Comparison of ENCODE assay signal across 7 cellular contexts in genomic region chr19:1070931-1071791, GRCh38. TPM values are rescaled to one million over a fixed set of nuclear protein-coding genes. Genes with fewer than 3 reads are reported as not detected.
DNase-seq lines count a peak whose midpoint lies in the region.
"Had no signal": no experiment of that assay in that cellular context is flagged by ENCODE, and none has a peak within 500 bp of the region (broad histone marks: within the 10 kb centered on the region; RNA-seq: fewer than 3 reads in every experiment).

No MANE protein-coding gene starts in this region.

- H3K27me3 Mint-ChIP-seq in activated CD4-positive, alpha-beta memory T cell treated with anti-CD3 and anti-CD28 coated beads, Interleukin-2, amount 10 ng/mL, durations not matched to agents 7 days and 5 days = no peaks in the 10 kb centered on the region

- peak overlapping the region; percentile 71 for H3K27ac Mint-ChIP-seq in activated CD4-positive, alpha-beta memory T cell treated with anti-CD3 and anti-CD28 coated beads, Interleukin-2, amount 10 ng/mL, durations not matched to agents 7 days and 5 days

- peaks cover 59% of the 10 kb centered on the region for H3K36me3 Mint-ChIP-seq in activated CD4-positive, alpha-beta memory T cell treated with anti-CD3 and anti-CD28 coated beads, Interleukin-2, amount 10 ng/mL, durations not matched to agents 7 days and 5 days (ENCODE audit: low read depth)

- H3K9me3 Mint-ChIP-seq in activated CD4-positive, alpha-beta memory T cell treated with anti-CD3 and anti-CD28 coated beads, Interleukin-2, amount 10 ng/mL, durations not matched to agents 7 days and 5 days = no peaks in the 10 kb centered on the region

- POLR2A ChIA-PET in activated CD4-positive, alpha-beta memory T cell treated with anti-CD3 and anti-CD28 coated beads, Interleukin-2, amount 10 ng/mL, durations not matched to agents 7 days and 5 days (lab: Charles Lee) = interaction anchor here (0.7 to 13.7 kb wide), 5 partner anchors 8 to 43 kb away, joined by 3 to 186 read pairs (median 3); partner anchors contain the start of gene POLR2E

- peaks cover 55% of the 10 kb centered on the region for H3K4me1 Mint-ChIP-seq in activated CD4-positive, alpha-beta memory T cell treated with anti-CD3 and anti-CD28 coated beads, Interleukin-2, amount 10 ng/mL, durations not matched to agents 7 days and 5 days

- peak overlapping the region; percentile 61 for H3K4me3 Mint-ChIP-seq in activated CD4-positive, alpha-beta memory T cell treated with anti-CD3 and anti-CD28 coated beads, Interleukin-2, amount 10 ng/mL, durations not matched to agents 7 days and 5 days

- intact Hi-C loops in posterior vena cava (cut with DNase I) = loop anchor here in 1 of 2 donors (1.0 kb wide), 1 partner anchor 24 kb away; the partner anchor contains the start of gene POLR2E

- CTCF ChIA-PET in activated CD4-positive, alpha-beta memory T cell treated with anti-CD3 and anti-CD28 coated beads, Interleukin-2, amount 10 ng/mL, durations not matched to agents 7 days and 5 days (lab: Charles Lee) = no interaction called here

- DNase-seq in D341Med (ENCODE audit: low spot score) (peak; percentile 74), left kidney (ENCODE audit: low read depth, low spot score) (peak; percentile 51), posterior vena cava (ENCODE audit: low spot score) (no peak), NCI-H1092 (lab: John Stamatoyannopoulos, UW) (no peak), COR-L47 (lab: John Stamatoyannopoulos, UW) (no peak)
- no peak for DNase-seq in activated CD4-positive, alpha-beta memory T cell treated with anti-CD3 and anti-CD28 coated beads, Interleukin-2, amount 10 ng/mL, durations not matched to agents 7 days and 5 days
- DNase-seq: colonic mucosa had no signal

RNA-seq across cellular contexts. Expression of gene ARHGAP45, which starts 4.2 kb away (rescaled TPM):
- total RNA-seq in activated CD4-positive, alpha-beta memory T cell treated with anti-CD3 and anti-CD28 coated beads, Interleukin-2, amount 10 ng/mL, durations not matched to agents 7 days and 5 days = 100 to 1,000 TPM; 419 to 437 TPM
- total RNA-seq in posterior vena cava = 10 to 100 TPM in 1 of 2 donors, 1 to 10 TPM in 1; 10.0 to 26.8 TPM

RNA-seq across cellular contexts. Expression of gene POLR2E, which starts 24.0 kb away (rescaled TPM):
- 100 to 1,000 TPM; 116 to 120 TPM for total RNA-seq in activated CD4-positive, alpha-beta memory T cell treated with anti-CD3 and anti-CD28 coated beads, Interleukin-2, amount 10 ng/mL, durations not matched to agents 7 days and 5 days
- total RNA-seq in posterior vena cava = 100 to 1,000 TPM in 1 of 2 donors, 10 to 100 TPM in 1; 89.9 to 105 TPM

RNA-seq across cellular contexts. Expression of gene ABCA7, which starts 31.3 kb away (rescaled TPM):
- total RNA-seq in activated CD4-positive, alpha-beta memory T cell treated with anti-CD3 and anti-CD28 coated beads, Interleukin-2, amount 10 ng/mL, durations not matched to agents 7 days and 5 days = 10 to 100 TPM; 92.7 to 95.1 TPM
- total RNA-seq in posterior vena cava = 1 to 10 TPM; 4.0 to 4.4 TPM

RNA-seq across cellular contexts. Expression of gene GPX4, which starts 32.6 kb away (rescaled TPM):
- 100 to 1,000 TPM; 141 to 148 TPM for total RNA-seq in activated CD4-positive, alpha-beta memory T cell treated with anti-CD3 and anti-CD28 coated beads, Interleukin-2, amount 10 ng/mL, durations not matched to agents 7 days and 5 days
- 100 to 1,000 TPM; 176 to 193 TPM for total RNA-seq in posterior vena cava

RNA-seq across cellular contexts. Expression of gene CNN2, which starts 44.8 kb away (rescaled TPM):
- total RNA-seq in activated CD4-positive, alpha-beta memory T cell treated with anti-CD3 and anti-CD28 coated beads, Interleukin-2, amount 10 ng/mL, durations not matched to agents 7 days and 5 days = 100 to 1,000 TPM; 513 to 519 TPM
- total RNA-seq in posterior vena cava = 100 to 1,000 TPM in 1 of 2 donors, 10 to 100 TPM in 1; 94.7 to 136 TPM

Comparison
In these comparisons a context has a peak if more than half of its experiments do, and no peak if none do; other contexts are left out.
1. DNase-seq: peak in D341Med (single experiment) and left kidney (single experiment); none in activated CD4-positive, alpha-beta memory T cell treated with anti-CD3 and anti-CD28 coated beads, Interleukin-2, amount 10 ng/mL, durations not matched to agents 7 days and 5 days (single experiment), posterior vena cava (single experiment), NCI-H1092 (single experiment) and COR-L47 (single experiment).
2. RNA of gene ARHGAP45, which starts 4.2 kb away (total RNA-seq): 419 to 437 TPM in activated CD4-positive, alpha-beta memory T cell treated with anti-CD3 and anti-CD28 coated beads, Interleukin-2, amount 10 ng/mL, durations not matched to agents 7 days and 5 days; 10.0 to 26.8 TPM in posterior vena cava; every median in the first group is over 10 times any median in the second.
3. RNA of gene ABCA7, which starts 31.3 kb away (total RNA-seq): 92.7 to 95.1 TPM in activated CD4-positive, alpha-beta memory T cell treated with anti-CD3 and anti-CD28 coated beads, Interleukin-2, amount 10 ng/mL, durations not matched to agents 7 days and 5 days; 4.0 to 4.4 TPM in posterior vena cava; every median in the first group is over 10 times any median in the second.